In the genomic region with DNA sequence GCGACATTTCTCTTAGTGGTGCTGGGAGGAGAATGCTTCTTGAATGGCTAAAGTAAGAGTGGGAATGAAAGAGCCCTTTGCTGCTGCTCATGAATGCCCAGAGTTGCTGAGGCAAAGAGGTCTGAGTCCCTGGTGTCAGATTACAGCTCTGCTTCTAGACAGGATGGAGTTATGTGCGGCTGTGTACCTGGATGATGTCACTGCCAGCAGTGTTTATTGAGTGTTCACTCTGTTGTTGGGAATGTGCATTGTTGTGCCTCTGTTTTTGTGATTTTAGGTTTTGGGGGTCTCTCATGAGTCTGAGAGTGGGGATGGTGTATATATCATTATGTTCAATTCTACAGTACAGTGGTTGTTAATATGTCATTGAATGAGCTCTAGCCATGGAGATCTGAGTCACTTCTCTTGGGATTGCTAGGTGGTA, we compare ENCODE assay signal across 9 cellular contexts. TPM values are rescaled to one million over a fixed set of nuclear protein-coding genes. Genes with fewer than 3 reads are reported as not detected.
A peak's percentile ranks its signal among the peaks of the same experiment; 100 is the strongest.
DNase-seq lines count a peak whose midpoint lies in the region; ATAC-seq and TF ChIP-seq lines count a peak whose summit lies in the region.
"Had no signal": no experiment of that assay in that cellular context is flagged by ENCODE, and none has a peak within 500 bp of the region (broad histone marks: within the 10 kb centered on the region; RNA-seq: fewer than 3 reads in every experiment).

No MANE protein-coding gene starts in this region.

- no peaks in the 10 kb centered on the region for H3K9me3 ChIP-seq in HUES64 (ENCODE audit: insufficient read depth, low read depth, low read length)
- H3K9me3 ChIP-seq in T-helper 17 cell (ENCODE audit: control insufficient read depth, low read length, poor library complexity, severe bottlenecking): no peaks in the 10 kb centered on the region
- H3K9me3 ChIP-seq in thyroid gland: no peaks in the 10 kb centered on the region

- POLR2A ChIA-PET in GM10248 (lab: Yijun Ruan, JAX): no interaction called here

- H3K9ac ChIP-seq in HUES64 (ENCODE audit: low read depth, low read length): no peak overlapping the region

- H3K4me1 ChIP-seq in HUES64 (ENCODE audit: insufficient read depth, low read length) (peaks cover 19% of the 10 kb centered on the region), thyroid gland (peaks cover 35 to 39% of the 10 kb centered on the region in 2 donors)

- H3K27ac ChIP-seq in HUES64 (ENCODE audit: low read depth, low read length): no peak overlapping the region
- H3K27ac ChIP-seq in thyroid gland: peak overlapping the region; percentile 50 to 56 (median 50)

- H3K4me3 ChIP-seq in HUES64 (ENCODE audit: low read length): peak overlapping the region; percentile 76; the same call in 1 of the 2 replicates
- H3K4me3 ChIP-seq in thyroid gland (replicated peaks in 1 of 3): no peak overlapping the region

- H3K27me3 ChIP-seq in HUES64 (ENCODE audit: insufficient read depth, low read length) (no peaks in the 10 kb centered on the region), thyroid gland (no peaks in the 10 kb centered on the region)

- 54% methylated on average over 2 of the region's 2 CpGs for WGBS in HUES64
- WGBS in thyroid gland, 2 donors: 19 to 34% methylated on average over 2 of the region's 2 CpGs

- intact Hi-C loops in thyroid gland (cut with DNase I): loop anchor here (5.0 kb wide), 1 partner anchor 88 kb away; a partner anchor contains a TSS

- H3K36me3 Mint-ChIP-seq in T-helper 17 cell (ENCODE audit: low read depth): peaks cover 40% of the 10 kb centered on the region

- H3K4me1 Mint-ChIP-seq in T-helper 17 cell: peaks cover 58% of the 10 kb centered on the region

- peak overlapping the region; percentile 100 for H3K27ac Mint-ChIP-seq in T-helper 17 cell
- H3K27ac Mint-ChIP-seq: dendritic cell treated with granulocyte-macrophage colony-stimulating factor and Interleukin-4, amounts not matched to agents 40 ng/mL and 50 ng/mL, for 4 days had no signal

- peak overlapping the region; percentile 100 for H3K4me3 Mint-ChIP-seq in T-helper 17 cell
- H3K4me3 Mint-ChIP-seq: dendritic cell treated with granulocyte-macrophage colony-stimulating factor and Interleukin-4, amounts not matched to agents 40 ng/mL and 50 ng/mL, for 4 days had no signal

- no peak for TF ChIP-seq CTCF in thyroid gland (IDR thresholded peaks at IDR 0.05)
- no peak for TF ChIP-seq CTCF in GM10248 (IDR thresholded peaks at IDR 0.05; ENCODE audit: control extremely low read depth, extremely low read depth, low read depth, missing control alignments)

- TF ChIP-seq POLR2A in thyroid gland (IDR thresholded peaks at IDR 0.05): peak in 1 of 2 donors; percentile 87

- no peak for ATAC-seq in T-helper 17 cell
- ATAC-seq in HG03159 (IDR thresholded peaks at IDR 0.05; ENCODE audit: unreplicated experiment): no peak

- H3K27me3 Mint-ChIP-seq in T-helper 17 cell: no peaks in the 10 kb centered on the region
- H3K27me3 Mint-ChIP-seq: dendritic cell treated with granulocyte-macrophage colony-stimulating factor and Interleukin-4, amounts not matched to agents 40 ng/mL and 50 ng/mL, for 4 days had no signal

- peaks cover 6% of the 10 kb centered on the region for H3K36me3 ChIP-seq in HUES64 (ENCODE audit: insufficient read depth, low read length)
- H3K36me3 ChIP-seq in thyroid gland: no peaks in the 10 kb centered on the region

- CTCF ChIA-PET in GM10248 (lab: Yijun Ruan, JAX): interaction anchor here (2.4 to 3.1 kb wide), 2 partner anchors 12 to 89 kb away, joined by 6 to 15 read pairs; a partner anchor contains a TSS

- DNase-seq in COLO668 (lab: John Stamatoyannopoulos, UW; ENCODE audit: unreplicated experiment) (peak; percentile 70), T-helper 17 cell (peak in 1 of 3 donors; percentile 10), glomerular visceral epithelial cell (ENCODE audit: extremely low spot score) (peak; percentile 58), thyroid gland (peak; percentile 76 to 78), cerebellar nuclear complex (lab: John Stamatoyannopoulos, UW) (no peak), GM10248 (ENCODE audit: extremely low spot score) (no peak)

RNA-seq across cellular contexts. Expression of a gene that starts 2.7 kb away (rescaled TPM):
- 6.4 TPM for polyA plus RNA-seq in HUES64 (2013, experiment 1 of 2)
- polyA plus RNA-seq in HUES64 (2013, experiment 2 of 2): 5.9 TPM
- total RNA-seq in T-helper 17 cell (100 to 1,000 TPM; 186 to 281 TPM), thyroid gland (10 to 100 TPM; 17.1 to 32.8 (median 28.0) TPM)

Comparison
In these comparisons a context has a peak if more than half of its experiments do, and no peak if none do; other contexts are left out.
1. DNase-seq: peak in COLO668 (single experiment), glomerular visceral epithelial cell (single experiment) and thyroid gland (2 of 2); none in cerebellar nuclear complex (0 of 2) and GM10248 (single experiment).
2. RNA of a gene that starts 2.7 kb away (total RNA-seq): 186 to 281 TPM in T-helper 17 cell; 17.1 to 32.8 TPM in thyroid gland; every median in the first group is over 4 times any median in the second.